Comparison of ENCODE assay signal across 2 cellular contexts in the genomic region with DNA sequence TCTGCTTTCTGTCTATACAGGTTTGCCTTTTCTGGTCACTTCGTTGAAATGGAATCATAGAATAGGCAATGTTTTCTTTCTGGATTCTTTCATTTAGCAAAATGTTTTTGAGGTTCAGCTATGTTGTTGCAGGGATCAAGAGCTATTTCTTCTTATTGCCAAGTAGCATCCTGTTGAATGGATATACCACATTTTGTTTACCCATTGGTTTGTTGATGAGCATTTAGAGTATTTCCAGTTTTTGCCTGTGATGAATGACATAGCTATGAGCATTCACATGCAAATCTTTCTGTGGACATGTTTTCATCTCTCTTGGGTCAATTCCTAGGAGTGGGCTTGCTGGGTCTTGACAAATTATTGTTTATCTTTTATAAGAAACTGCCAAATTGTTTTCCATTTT.
TF ChIP-seq lines count a peak whose summit lies in the region.

No MANE protein-coding gene starts in this region.

TF ChIP-seq in IMR-90, 13 proteins besides CTCF, POLR2A, EP300 and RAD21:
- TF ChIP-seq, protein P1, sequence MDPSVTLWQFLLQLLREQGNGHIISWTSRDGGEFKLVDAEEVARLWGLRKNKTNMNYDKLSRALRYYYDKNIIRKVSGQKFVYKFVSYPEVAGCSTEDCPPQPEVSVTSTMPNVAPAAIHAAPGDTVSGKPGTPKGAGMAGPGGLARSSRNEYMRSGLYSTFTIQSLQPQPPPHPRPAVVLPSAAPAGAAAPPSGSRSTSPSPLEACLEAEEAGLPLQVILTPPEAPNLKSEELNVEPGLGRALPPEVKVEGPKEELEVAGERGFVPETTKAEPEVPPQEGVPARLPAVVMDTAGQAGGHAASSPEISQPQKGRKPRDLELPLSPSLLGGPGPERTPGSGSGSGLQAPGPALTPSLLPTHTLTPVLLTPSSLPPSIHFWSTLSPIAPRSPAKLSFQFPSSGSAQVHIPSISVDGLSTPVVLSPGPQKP (IDR thresholded peaks at IDR 0.05; ENCODE audit: borderline replicate concordance, low read depth, low read length): no peak
- TF ChIP-seq CHD1 (IDR thresholded peaks at IDR 0.05; ENCODE audit: low read depth, low read length): no peak
- TF ChIP-seq FOS (IDR thresholded peaks at IDR 0.05; ENCODE audit: low read depth, low read length): no peak
TF ChIP-seq in IMR-90: peak in this region for 0.

TF ChIP-seq in K562, 482 proteins besides CTCF, POLR2A, EP300 and RAD21:
- TF ChIP-seq NFIX (CRISPR knock-in tag; IDR thresholded peaks at IDR 0.05; ENCODE audit: low read depth) (no peak), YY1 (IDR thresholded peaks at IDR 0.05; ENCODE audit: borderline replicate concordance in 1 of 3, control insufficient read depth in 1 of 3, extremely low read depth in 1 of 3, insufficient read depth in 3 of 3, insufficient read length in 1 of 3, insufficient replicate concordance in 2 of 3, low read depth in 1 of 3, low read length in 2 of 3) (no peak), GATA2 (CRISPR knock-in tag; IDR thresholded peaks at IDR 0.05) (no peak), ZKSCAN3 (CRISPR knock-in tag; IDR thresholded peaks at IDR 0.05) (no peak), ZNF121 (CRISPR knock-in tag; conservative IDR thresholded peaks at IDR 0.05) (no peak), ADNP (tag; IDR thresholded peaks at IDR 0.05) (no peak), CHD2 (IDR thresholded peaks at IDR 0.05; ENCODE audit: low read depth, low read length) (no peak), CXXC5 (CRISPR knock-in tag; IDR thresholded peaks at IDR 0.05) (no peak)
